Comparison of ENCODE assay signal across 8 cellular contexts in the genomic region with DNA sequence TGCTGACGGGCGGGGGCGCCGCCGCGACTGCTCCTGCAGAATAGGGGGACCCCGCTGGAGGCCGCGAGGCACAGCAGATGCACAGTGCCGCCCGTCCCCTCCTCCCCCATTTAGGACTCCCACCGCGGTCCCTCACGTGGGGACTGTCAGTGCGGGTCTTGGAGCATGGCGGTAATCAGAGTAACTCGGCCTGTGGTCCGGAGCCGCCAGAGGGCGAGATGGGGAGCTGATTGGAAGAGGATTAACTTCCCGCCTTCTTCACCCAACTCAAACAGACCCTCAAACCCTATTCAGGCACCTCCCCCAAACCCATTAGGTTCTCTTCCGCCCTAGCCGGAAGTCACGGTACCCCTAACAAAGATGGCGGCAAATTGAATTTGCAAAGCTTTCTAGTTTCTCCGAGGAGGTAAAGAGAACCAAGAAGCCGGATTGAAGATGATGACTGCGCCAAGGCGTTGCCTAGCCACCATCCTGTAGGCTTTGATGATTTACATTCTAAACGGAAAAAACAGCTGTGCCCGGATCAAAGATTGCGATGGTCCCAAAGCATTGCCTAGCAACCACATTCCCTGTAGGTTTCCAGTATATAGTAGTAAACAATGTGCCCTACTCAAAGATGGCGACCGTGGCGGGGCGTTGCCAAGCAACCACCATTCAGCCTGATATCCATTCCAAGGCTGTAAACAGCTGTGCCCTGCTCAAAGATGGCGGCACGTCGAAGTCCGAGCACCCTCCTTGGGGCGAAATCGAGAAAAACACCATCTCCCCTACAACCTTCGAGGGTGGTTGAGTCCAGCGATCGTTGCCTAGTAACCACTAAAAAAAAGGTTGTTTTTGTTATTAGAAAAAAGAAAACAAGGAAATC. TPM values are rescaled to one million over a fixed set of nuclear protein-coding genes. Genes with fewer than 3 reads are reported as not detected.
A peak's percentile ranks its signal among the peaks of the same experiment; 100 is the strongest.
DNase-seq lines count a peak whose midpoint lies in the region; ATAC-seq and TF ChIP-seq lines count a peak whose summit lies in the region.

Gene FUZ (minus strand): TSS at position 296 of the 865 bp plus-strand sequence. CDS start 186 bp downstream, at position 110.

- no peaks in the 10 kb centered on the region for H3K27me3 ChIP-seq in fibroblast of lung (ENCODE audit: control insufficient read depth, insufficient read depth, low read length)

- no peaks in the 10 kb centered on the region for H3K36me3 Mint-ChIP-seq in activated T-helper 17 cell treated with anti-CD3 and anti-CD28 coated beads, Interleukin-2, amount 50 U/mL, for 72 hours (ENCODE audit: low read depth)
- no peaks in the 10 kb centered on the region for H3K36me3 Mint-ChIP-seq in naive B cell
- H3K36me3 Mint-ChIP-seq in stimulated activated effector memory CD8-positive, alpha-beta T cell treated with anti-CD3 and anti-CD28 coated beads, Interleukin-12 subunit alpha, Interleukin-12 subunit beta, amount 100 ng/mL, for 72 hours: peaks cover 45% of the 10 kb centered on the region

- peak; percentile 47 for ATAC-seq in GM21515 (IDR thresholded peaks at IDR 0.05; ENCODE audit: unreplicated experiment)
- peak; percentile 78 for ATAC-seq in activated T-helper 17 cell treated with anti-CD3 and anti-CD28 coated beads, Interleukin-2, amount 50 U/mL, for 72 hours (replicated peaks)
- ATAC-seq in naive B cell (ENCODE audit: low read depth in 2 of 2): peak; percentile 62 to 63
- ATAC-seq in stimulated activated effector memory CD8-positive, alpha-beta T cell treated with anti-CD3 and anti-CD28 coated beads, Interleukin-12 subunit alpha, Interleukin-12 subunit beta, amount 100 ng/mL, for 72 hours: peak; percentile 84

- H3K9me3 ChIP-seq in fibroblast of lung (ENCODE audit: control insufficient read depth, insufficient read depth, low read depth, low read length): no peaks in the 10 kb centered on the region

- H4K20me1 ChIP-seq in fibroblast of lung (ENCODE audit: control insufficient read depth, extremely low read depth, insufficient read depth, low read length): no peaks in the 10 kb centered on the region

- no peaks in the 10 kb centered on the region for H3K27me3 Mint-ChIP-seq in activated T-helper 17 cell treated with anti-CD3 and anti-CD28 coated beads, Interleukin-2, amount 50 U/mL, for 72 hours
- H3K27me3 Mint-ChIP-seq in naive B cell: no peaks in the 10 kb centered on the region

- peaks cover 11% of the 10 kb centered on the region for H3K4me1 Mint-ChIP-seq in activated T-helper 17 cell treated with anti-CD3 and anti-CD28 coated beads, Interleukin-2, amount 50 U/mL, for 72 hours
- peaks cover 30 to 52% (median 51%) of the 10 kb centered on the region in 3 donors for H3K4me1 Mint-ChIP-seq in naive B cell
- peaks cover 48% of the 10 kb centered on the region for H3K4me1 Mint-ChIP-seq in stimulated activated effector memory CD8-positive, alpha-beta T cell treated with anti-CD3 and anti-CD28 coated beads, Interleukin-12 subunit alpha, Interleukin-12 subunit beta, amount 100 ng/mL, for 72 hours

- H3K9me3 Mint-ChIP-seq in activated T-helper 17 cell treated with anti-CD3 and anti-CD28 coated beads, Interleukin-2, amount 50 U/mL, for 72 hours: no peaks in the 10 kb centered on the region
- no peaks in the 10 kb centered on the region for H3K9me3 Mint-ChIP-seq in naive B cell
- H3K9me3 Mint-ChIP-seq in stimulated activated effector memory CD8-positive, alpha-beta T cell treated with anti-CD3 and anti-CD28 coated beads, Interleukin-12 subunit alpha, Interleukin-12 subunit beta, amount 100 ng/mL, for 72 hours: no peaks in the 10 kb centered on the region

- peak; percentile 29 to 32 for TF ChIP-seq CTCF in fibroblast of lung (conservative IDR thresholded peaks at IDR 0.05 in 1 of 2, IDR thresholded peaks at IDR 0.05 in 1 of 2; ENCODE audit: low read depth in 1 of 2, low read length in 2 of 2)

- H3K79me2 ChIP-seq in fibroblast of lung (ENCODE audit: control insufficient read depth, insufficient read depth, low read length): peaks cover under 1% of the 10 kb centered on the region

- H2AFZ ChIP-seq in fibroblast of lung (ENCODE audit: low read length): peak within 1 kb of the TSS; percentile 15

- peak within 1 kb of the TSS; percentile 90 for H3K4me2 ChIP-seq in fibroblast of lung (ENCODE audit: extremely low read depth, insufficient read depth, low read length)

- H3K4me3 Mint-ChIP-seq in activated T-helper 17 cell treated with anti-CD3 and anti-CD28 coated beads, Interleukin-2, amount 50 U/mL, for 72 hours: peak within 1 kb of the TSS; percentile 95
- peak within 1 kb of the TSS; percentile 90 to 99 (median 94) for H3K4me3 Mint-ChIP-seq in naive B cell
- H3K4me3 Mint-ChIP-seq in stimulated activated effector memory CD8-positive, alpha-beta T cell treated with anti-CD3 and anti-CD28 coated beads, Interleukin-12 subunit alpha, Interleukin-12 subunit beta, amount 100 ng/mL, for 72 hours: peak within 1 kb of the TSS; percentile 85

- H3K4me3 ChIP-seq in fibroblast of lung (replicated peaks in 1 of 4; ENCODE audit: control extremely low read depth in 1 of 4, insufficient read depth in 1 of 4, low read depth in 3 of 4, low read length in 4 of 4): peak within 1 kb of the TSS; percentile 40 to 94 (median 70)

- peak within 1 kb of the TSS; percentile 75 for H3K9ac ChIP-seq in fibroblast of lung (ENCODE audit: insufficient read depth, low read length)

- H3K27ac Mint-ChIP-seq in activated T-helper 17 cell treated with anti-CD3 and anti-CD28 coated beads, Interleukin-2, amount 50 U/mL, for 72 hours: peak within 1 kb of the TSS; percentile 99
- peak within 1 kb of the TSS; percentile 98 to 100 (median 99) for H3K27ac Mint-ChIP-seq in naive B cell
- H3K27ac Mint-ChIP-seq in stimulated activated effector memory CD8-positive, alpha-beta T cell treated with anti-CD3 and anti-CD28 coated beads, Interleukin-12 subunit alpha, Interleukin-12 subunit beta, amount 100 ng/mL, for 72 hours: peak within 1 kb of the TSS; percentile 98

- DNase-seq in COLO668 (lab: John Stamatoyannopoulos, UW; ENCODE audit: unreplicated experiment) (peak; percentile 95), Kasumi-1 (lab: John Stamatoyannopoulos, UW) (peak; percentile 93 to 94), RPMI8226 (peak; percentile 97), fibroblast of lung (ENCODE audit: low read depth in 2 of 2) (peak; percentile 99), naive B cell (peak; percentile 92)
- peak; percentile 61 to 94 for DNase-seq in stimulated activated effector memory CD8-positive, alpha-beta T cell treated with anti-CD3 and anti-CD28 coated beads, Interleukin-12 subunit alpha, Interleukin-12 subunit beta, amount 100 ng/mL, for 72 hours (ENCODE audit: low spot score in 2 of 2)

- H3K4me1 ChIP-seq in fibroblast of lung (ENCODE audit: control insufficient read depth, extremely low read depth, insufficient read depth, low read length): peaks cover 8% of the 10 kb centered on the region

- H3K27ac ChIP-seq in fibroblast of lung (ENCODE audit: insufficient read depth, low read length): peak within 1 kb of the TSS; percentile 91

- H3K36me3 ChIP-seq in fibroblast of lung (ENCODE audit: control insufficient read depth, insufficient read depth, low read length): peaks cover 2% of the 10 kb centered on the region

RNA-seq across cellular contexts. Expression of gene FUZ, which starts in this region (rescaled TPM):
- 10 to 100 TPM; 15.5 to 19.1 TPM for total RNA-seq in activated T-helper 17 cell treated with anti-CD3 and anti-CD28 coated beads, Interleukin-2, amount 50 U/mL, for 72 hours
- 32.9 and 34.3 TPM in 2 replicates for total RNA-seq in fibroblast of lung
- polyA plus RNA-seq in fibroblast of lung (8.4 and 11.4 TPM in 2 replicates), naive B cell (ENCODE audit: low read depth in 6 of 6) (1 to 10 TPM; 4.7 to 8.4 (median 5.7) TPM)
- polyA plus RNA-seq in fibroblast of lung (2012): 11.5 and 15.3 TPM in 2 replicates
- 4.0 and 26.6 TPM in 2 replicates for polyA minus RNA-seq in fibroblast of lung (ENCODE audit: low replicate concordance)

Comparison
In these comparisons a context has a peak if more than half of its experiments do, and no peak if none do; other contexts are left out.
1. Peak in every context shown above with its lines: DNase-seq, ATAC-seq, H3K4me3 ChIP-seq and H3K27ac ChIP-seq.